Comparison of ENCODE assay signal across 13 cellular contexts in genomic region chr12:96658075-96658474, GRCh38.
"Had no signal": no experiment of that assay in that cellular context is flagged by ENCODE, and none has a peak within 500 bp of the region (broad histone marks: within the 10 kb centered on the region; RNA-seq: fewer than 3 reads in every experiment).

No MANE protein-coding gene starts in this region.

- H3K9me3 Mint-ChIP-seq: activated naive CD4-positive, alpha-beta T cell treated with anti-CD3 and anti-CD28 coated beads, Interleukin-2, amount 10 ng/mL, durations not matched to agents 7 days and 5 days; activated T-helper 2 cell treated with anti-CD3 and anti-CD28 coated beads, Interferon-gamma antibody, Interleukin-2, Interleukin-4, amounts not matched to agents 10 μg/mL and 5 μg/mL and 100 μg/mL, durations not matched to agents 14 hours and 24 hours and 36 hours; natural killer cell treated with Interleukin-12 subunit alpha and Interleukin-12 subunit beta and Interleukin-15 and Interleukin-18, amount 100 ng/mL, for 72 hours; stimulated activated naive B cell treated with anti-CD40 and anti-IgM and Interleukin-4, amounts not matched to agents 10 μg/mL and 1 μg/mL and 100 μg/mL, for 72 hours had no signal

- DNase-seq: activated naive CD4-positive, alpha-beta T cell treated with anti-CD3 and anti-CD28 coated beads, Interleukin-2, amount 10 ng/mL, durations not matched to agents 7 days and 5 days; caudate nucleus; colonic mucosa; foreskin keratinocyte; left colon; mesenchymal stem cell; occipital lobe; stimulated activated CD4-positive, alpha-beta T cell treated with anti-CD3 and anti-CD28 coated beads, Interleukin-2, amount 100 ng/mL, for 24 hours; stimulated activated naive B cell treated with anti-CD40 and anti-IgM and Interleukin-4, amounts not matched to agents 10 μg/mL and 1 μg/mL and 100 μg/mL, for 72 hours; trophoblast cell had no signal

- H3K27me3 ChIP-seq: colonic mucosa, foreskin keratinocyte had no signal

- H3K27ac ChIP-seq: colonic mucosa, foreskin keratinocyte, prostate gland had no signal

- H3K36me3 Mint-ChIP-seq: activated naive CD4-positive, alpha-beta T cell treated with anti-CD3 and anti-CD28 coated beads, Interleukin-2, amount 10 ng/mL, durations not matched to agents 7 days and 5 days; natural killer cell treated with Interleukin-12 subunit alpha and Interleukin-12 subunit beta and Interleukin-15 and Interleukin-18, amount 100 ng/mL, for 72 hours; stimulated activated naive B cell treated with anti-CD40 and anti-IgM and Interleukin-4, amounts not matched to agents 10 μg/mL and 1 μg/mL and 100 μg/mL, for 72 hours had no signal

- H3K4me1 Mint-ChIP-seq: activated naive CD4-positive, alpha-beta T cell treated with anti-CD3 and anti-CD28 coated beads, Interleukin-2, amount 10 ng/mL, durations not matched to agents 7 days and 5 days; stimulated activated naive B cell treated with anti-CD40 and anti-IgM and Interleukin-4, amounts not matched to agents 10 μg/mL and 1 μg/mL and 100 μg/mL, for 72 hours had no signal

- H3K36me3 ChIP-seq: colonic mucosa, prostate gland had no signal

- H3K27me3 Mint-ChIP-seq: activated naive CD4-positive, alpha-beta T cell treated with anti-CD3 and anti-CD28 coated beads, Interleukin-2, amount 10 ng/mL, durations not matched to agents 7 days and 5 days had no signal

- H3K9me3 ChIP-seq: colonic mucosa, prostate gland had no signal

- H3K4me1 ChIP-seq: colonic mucosa, foreskin keratinocyte, prostate gland had no signal

- H3K4me3 ChIP-seq: colonic mucosa, prostate gland had no signal

- H3K4me3 Mint-ChIP-seq: activated naive CD4-positive, alpha-beta T cell treated with anti-CD3 and anti-CD28 coated beads, Interleukin-2, amount 10 ng/mL, durations not matched to agents 7 days and 5 days; natural killer cell treated with Interleukin-12 subunit alpha and Interleukin-12 subunit beta and Interleukin-15 and Interleukin-18, amount 100 ng/mL, for 72 hours; stimulated activated naive B cell treated with anti-CD40 and anti-IgM and Interleukin-4, amounts not matched to agents 10 μg/mL and 1 μg/mL and 100 μg/mL, for 72 hours had no signal

- H3K27ac Mint-ChIP-seq: activated naive CD4-positive, alpha-beta T cell treated with anti-CD3 and anti-CD28 coated beads, Interleukin-2, amount 10 ng/mL, durations not matched to agents 7 days and 5 days; activated T-helper 2 cell treated with anti-CD3 and anti-CD28 coated beads, Interferon-gamma antibody, Interleukin-2, Interleukin-4, amounts not matched to agents 10 μg/mL and 5 μg/mL and 100 μg/mL, durations not matched to agents 14 hours and 24 hours and 36 hours; natural killer cell treated with Interleukin-12 subunit alpha and Interleukin-12 subunit beta and Interleukin-15 and Interleukin-18, amount 100 ng/mL, for 72 hours; stimulated activated naive B cell treated with anti-CD40 and anti-IgM and Interleukin-4, amounts not matched to agents 10 μg/mL and 1 μg/mL and 100 μg/mL, for 72 hours had no signal
